In genomic region chr11:47338396-47339241, GRCh38 we compare ENCODE assay signal across 21 cellular contexts. TPM values are rescaled to one million over a fixed set of nuclear protein-coding genes. Genes with fewer than 3 reads are reported as not detected.
DNase-seq lines count a peak whose midpoint lies in the region; ATAC-seq, FAIRE-seq and TF ChIP-seq lines count a peak whose summit lies in the region.
"Had no signal": no experiment of that assay in that cellular context is flagged by ENCODE, and none has a peak within 500 bp of the region (broad histone marks: within the 10 kb centered on the region; RNA-seq: fewer than 3 reads in every experiment).

No MANE protein-coding gene starts in this region.

- H3K4me1 ChIP-seq in K562 (replicated peaks in 1 of 2; ENCODE audit: control insufficient read depth in 2 of 2, insufficient read depth in 2 of 2, low read length in 2 of 2) (peaks cover 6 to 54% of the 10 kb centered on the region in 2 experiments; a peak in 3 of 5 replicates), right atrium auricular region (peaks cover 0 to 5% of the 10 kb centered on the region in 2 donors), osteoblast (ENCODE audit: insufficient read depth, low read length) (no peaks in the 10 kb centered on the region), hepatocyte (ENCODE audit: insufficient read depth) (no peaks in the 10 kb centered on the region)

- H3K9me3 ChIP-seq in K562 (replicated peaks; ENCODE audit: control insufficient read depth, insufficient read depth, low read depth, low read length) (no peaks in the 10 kb centered on the region), right atrium auricular region (no peaks in the 10 kb centered on the region), osteoblast (ENCODE audit: low read depth, low read length) (no peaks in the 10 kb centered on the region), hepatocyte (ENCODE audit: low read depth) (no peaks in the 10 kb centered on the region)

- H3K9me2 ChIP-seq in hepatocyte (replicated peaks; ENCODE audit: insufficient read depth), result no peaks in the 10 kb centered on the region

- H3K79me2 ChIP-seq in K562 (ENCODE audit: control insufficient read depth, insufficient read depth, low read length), result no peaks in the 10 kb centered on the region
- H3K79me2 ChIP-seq in osteoblast (ENCODE audit: insufficient read depth, low read length), result no peaks in the 10 kb centered on the region
- no peaks in the 10 kb centered on the region for H3K79me2 ChIP-seq in hepatocyte

- DNase-seq in Right ventricle myocardium superior, result peak; percentile 36
- no peak for DNase-seq in left cardiac atrium
- no peak for DNase-seq in K562 (ENCODE audit: extremely low read depth in 1 of 4, low spot score in 3 of 4)
- no peak for DNase-seq in right atrium auricular region (ENCODE audit: low spot score)
- peak; percentile 66 for DNase-seq in osteoblast (ENCODE audit: insufficient read length, low spot score, missing footprints)
- no peak for DNase-seq in hepatocyte (ENCODE audit: low spot score)
- no peak for DNase-seq in iPS-NIHi7 (ENCODE audit: extremely low spot score)
- DNase-seq: CD8-positive, alpha-beta T cell; COR-L47; DMS153; DMS79 treated with DMSO at 0.1 percent for 48 hours; EL; GDM1 had no signal

- peaks cover 2% of the 10 kb centered on the region for H3K9me1 ChIP-seq in K562 (ENCODE audit: control insufficient read depth, insufficient read depth, low read length)

- H3K4me3 ChIP-seq in K562, result no peak overlapping the region
- no peak overlapping the region for H3K4me3 ChIP-seq in right atrium auricular region
- no peak overlapping the region for H3K4me3 ChIP-seq in osteoblast (ENCODE audit: insufficient read depth, low read length)
- no peak overlapping the region for H3K4me3 ChIP-seq in hepatocyte

- H3K27me3 ChIP-seq in K562 (ENCODE audit: control insufficient read depth in 2 of 2, insufficient read depth in 2 of 2, low read length in 2 of 2), result peaks cover 3 to 14% of the 10 kb centered on the region in 2 experiments; a peak in 3 of 5 replicates
- H3K27me3 ChIP-seq in right atrium auricular region, result no peaks in the 10 kb centered on the region
- H3K27me3 ChIP-seq in osteoblast (ENCODE audit: insufficient read depth, low read length), result no peaks in the 10 kb centered on the region
- no peaks in the 10 kb centered on the region for H3K27me3 ChIP-seq in hepatocyte

- BruUV-seq in K562 (replicated peaks; lab: Mats Ljungman, UMichigan), result no TSS peak

- FAIRE-seq in K562 (lab: Jason Lieb, UNC), result no peak
- FAIRE-seq: D721Med, HTR-8/SVneo had no signal

- TF ChIP-seq RAD21 in K562 (CRISPR knock-in tag; conservative IDR thresholded peaks at IDR 0.05 in 1 of 2, IDR thresholded peaks at IDR 0.05 in 1 of 2), result no peak

- CTCF ChIA-PET in K562 (lab: Yijun Ruan, JAX; ENCODE audit: low intra/inter-chr PET ratio), result no interaction called here

- WGBS in K562 (ENCODE audit: insufficient coverage, low coverage, missing lambda C conversion rate), result 63% methylated on average over 23 of the region's 27 CpGs
- 93% methylated on average over 27 of the region's 27 CpGs for WGBS in hepatocyte (ENCODE audit: low lambda C conversion rate, missing lambda C conversion rate)

- no peaks in the 10 kb centered on the region for H4K20me1 ChIP-seq in K562 (replicated peaks; ENCODE audit: control insufficient read depth, insufficient read depth, low read length)
- no peaks in the 10 kb centered on the region for H4K20me1 ChIP-seq in osteoblast (ENCODE audit: insufficient read depth, low read length)
- no peaks in the 10 kb centered on the region for H4K20me1 ChIP-seq in hepatocyte (ENCODE audit: insufficient read depth, poor library complexity, severe bottlenecking)

- peak overlapping the region in 1 of 2 experiments; percentile 24; a peak in 1 of 4 replicates for H3K9ac ChIP-seq in K562 (ENCODE audit: insufficient read depth in 1 of 2, low read depth in 2 of 2, low read length in 2 of 2)

- peak; percentile 1 for ATAC-seq in Right ventricle myocardium superior (ENCODE audit: poor library complexity)
- no peak for ATAC-seq in left cardiac atrium
- ATAC-seq in K562, result no peak
- no peak for ATAC-seq in GM18517 (IDR thresholded peaks at IDR 0.05; ENCODE audit: unreplicated experiment)
- ATAC-seq: CD8-positive, alpha-beta T cell; HCT116 had no signal

- no peak for TF ChIP-seq EP300 in K562 (IDR thresholded peaks at IDR 0.05; ENCODE audit: low read length)

- POLR2A ChIA-PET in K562 (lab: Yijun Ruan, JAX), result interaction anchor here (0.6 kb wide), 1 partner anchor 103 kb away, joined by 4 read pairs; no protein-coding TSS in a partner anchor

- no peak overlapping the region for H3K4me2 ChIP-seq in K562 (ENCODE audit: insufficient read depth, low read length)
- H3K4me2 ChIP-seq in osteoblast (ENCODE audit: insufficient read depth, low read length), result no peak overlapping the region
- H3K4me2 ChIP-seq in hepatocyte, result no peak overlapping the region

- no peaks in the 10 kb centered on the region for H3K36me3 ChIP-seq in K562 (ENCODE audit: control insufficient read depth, insufficient read depth, low read length)
- peaks cover 86% of the 10 kb centered on the region for H3K36me3 ChIP-seq in right atrium auricular region
- H3K36me3 ChIP-seq in osteoblast (ENCODE audit: insufficient read depth, low read length), result no peaks in the 10 kb centered on the region
- no peaks in the 10 kb centered on the region for H3K36me3 ChIP-seq in hepatocyte (replicated peaks; ENCODE audit: insufficient read depth, low read depth)

- no peak for TF ChIP-seq POLR2A in K562 (conservative IDR thresholded peaks at IDR 0.05)

- H3K27ac ChIP-seq in K562 (ENCODE audit: extremely low read depth, low read depth, low read length) (no peak overlapping the region), right atrium auricular region (peak overlapping the region; percentile 13 to 35), osteoblast (ENCODE audit: low read depth, low read length) (no peak overlapping the region), hepatocyte (no peak overlapping the region)
- H3K27ac ChIP-seq: 22Rv1 had no signal

- intact Hi-C loops in Right ventricle myocardium superior (cut with DNase I), result no loop called here
- intact Hi-C loops in left cardiac atrium (cut with DNase I), result no loop called here
- intact Hi-C loops in K562 (cut with micrococcal nuclease), result no loop called here

- TF ChIP-seq CTCF in K562 (IDR thresholded peaks at IDR 0.05 in 2 of 3, conservative IDR thresholded peaks at IDR 0.05 in 1 of 3; ENCODE audit: insufficient read depth in 2 of 3, low read depth in 1 of 3, low read length in 3 of 3), result no peak
- TF ChIP-seq CTCF in right atrium auricular region (IDR thresholded peaks at IDR 0.05), result no peak
- no peak for TF ChIP-seq CTCF in osteoblast (IDR thresholded peaks at IDR 0.05; ENCODE audit: extremely low read depth, low read depth, low read length)
- no peak for TF ChIP-seq CTCF in hepatocyte (IDR thresholded peaks at IDR 0.05; ENCODE audit: poor library complexity)

- in situ Hi-C loops in K562 (cut with MboI), result no loop called here

- H2AFZ ChIP-seq in K562 (ENCODE audit: low read depth, low read length), result no peak overlapping the region
- H2AFZ ChIP-seq in osteoblast (ENCODE audit: low read length), result no peak overlapping the region
- H2AFZ ChIP-seq in hepatocyte, result no peak overlapping the region

RNA-seq across cellular contexts. Expression of gene MYBPC3, which starts 13.9 kb away (rescaled TPM):
- total RNA-seq in Right ventricle myocardium superior, result 2,568 TPM
- 1,000 to 10,000 TPM in 1 of 2 donors, 100 to 1,000 TPM in 1; 966 to 1,049 TPM for total RNA-seq in left cardiac atrium
- 0.12 TPM in 1 of 2 replicates, not detected in the other for total RNA-seq in K562 (2011; cell fraction: chromatin; rRNA removed; ENCODE audit: low replicate concordance)
- 0.13 TPM in 1 of 2 replicates, not detected in the other for total RNA-seq in K562 (2011; cell fraction: nucleolus; rRNA removed)
- total RNA-seq in K562 (2011; cell fraction: nucleoplasm; rRNA removed), result 0.07 TPM in 1 of 2 replicates, not detected in the other
- total RNA-seq in K562 (2014; rRNA removed), result not detected in 2 replicates
- not detected in 2 replicates for total RNA-seq in K562 (2014; rRNA removed; fragmentation: Illumina TruSeq; extraction: Trizol)
- total RNA-seq in K562 (2015; rRNA removed; fragmentation: Illumina TruSeq; extraction: Trizol), result not detected in 2 replicates
- not detected in 2 replicates for total RNA-seq in K562 (2021)
- polyA plus RNA-seq in K562 (2011; rRNA removed), result 0.07 TPM in 1 of 2 replicates, not detected in the other
- polyA plus RNA-seq in K562 (2011; cell fraction: cytosol; rRNA removed), result 0.03 and 0.04 TPM in 2 replicates
- polyA plus RNA-seq in K562 (2011; cell fraction: nucleus; rRNA removed), result 0.13 and 0.31 TPM in 2 replicates
- 0.06 TPM in 1 of 2 replicates, not detected in the other for polyA plus RNA-seq in K562 (2012)
- polyA plus RNA-seq in K562 (2014; fragmentation: Illumina TruSeq; extraction: Trizol), result not detected in 2 replicates
- not detected for polyA plus RNA-seq in K562 (2014; fragmentation: Nextera tagmentation; extraction: Ambion mirVana)
- 0.01 TPM in 1 of 2 replicates, not detected in the other for polyA plus RNA-seq in K562 (2014; rRNA removed)
- polyA minus RNA-seq in K562 (2011; rRNA and poly(A)+ RNA removed), result not detected in 2 replicates
- polyA minus RNA-seq in K562 (2011; cell fraction: cytosol; rRNA and poly(A)+ RNA removed), result not detected in 2 replicates
- not detected in 2 replicates for polyA minus RNA-seq in K562 (2011; cell fraction: nucleus; rRNA and poly(A)+ RNA removed)
- 1,000 to 10,000 TPM in 1 of 2 donors, 100 to 1,000 TPM in 1; 797 to 1,210 TPM for total RNA-seq in right atrium auricular region
- not detected in 2 replicates for total RNA-seq in osteoblast
- 0.68 and 1.4 TPM in 2 replicates for total RNA-seq in hepatocyte
- 0.51 and 0.75 TPM in 2 replicates for polyA plus RNA-seq in hepatocyte
- total RNA-seq: A673; CD8-positive, alpha-beta T cell; H4 had no signal
- polyA plus RNA-seq: BJ had no signal

RNA-seq across cellular contexts. Expression of gene SPI1, which starts 39.7 kb away (rescaled TPM):
- 11.1 TPM for total RNA-seq in Right ventricle myocardium superior
- total RNA-seq in left cardiac atrium, result 10 to 100 TPM; 19.5 to 31.4 TPM
- total RNA-seq in K562 (2011; cell fraction: chromatin; rRNA removed; ENCODE audit: low replicate concordance), result 12.0 and 16.1 TPM in 2 replicates
- total RNA-seq in K562 (2011; cell fraction: nucleolus; rRNA removed), result 11.0 and 11.2 TPM in 2 replicates
- 18.0 and 31.5 TPM in 2 replicates for total RNA-seq in K562 (2011; cell fraction: nucleoplasm; rRNA removed)
- 23.4 and 32.6 TPM in 2 replicates for total RNA-seq in K562 (2014; rRNA removed)
- 2.8 and 3.2 TPM in 2 replicates for total RNA-seq in K562 (2014; rRNA removed; fragmentation: Illumina TruSeq; extraction: Trizol)
- 10.3 and 12.5 TPM in 2 replicates for total RNA-seq in K562 (2015; rRNA removed; fragmentation: Illumina TruSeq; extraction: Trizol)
- 30.7 and 33.7 TPM in 2 replicates for total RNA-seq in K562 (2021)
- 8.6 and 28.6 TPM in 2 replicates for polyA plus RNA-seq in K562 (2011; rRNA removed)
- 28.0 and 35.1 TPM in 2 replicates for polyA plus RNA-seq in K562 (2011; cell fraction: cytosol; rRNA removed)
- polyA plus RNA-seq in K562 (2011; cell fraction: nucleus; rRNA removed), result 24.3 and 25.6 TPM in 2 replicates
- 20.6 and 54.3 TPM in 2 replicates for polyA plus RNA-seq in K562 (2012)
- polyA plus RNA-seq in K562 (2014; fragmentation: Illumina TruSeq; extraction: Trizol), result 16.0 and 32.1 TPM in 2 replicates
- under 1 TPM; 0.10 to 0.11 TPM for polyA plus RNA-seq in K562 (2014; fragmentation: Nextera tagmentation; extraction: Ambion mirVana)
- polyA plus RNA-seq in K562 (2014; rRNA removed), result 16.2 and 21.9 TPM in 2 replicates
- polyA minus RNA-seq in K562 (2011; rRNA and poly(A)+ RNA removed), result 21.0 and 25.6 TPM in 2 replicates
- polyA minus RNA-seq in K562 (2011; cell fraction: cytosol; rRNA and poly(A)+ RNA removed), result 22.7 and 32.9 TPM in 2 replicates
- 6.5 and 12.0 TPM in 2 replicates for polyA minus RNA-seq in K562 (2011; cell fraction: nucleus; rRNA and poly(A)+ RNA removed)
- 10 to 100 TPM in 1 of 2 donors, 1 to 10 TPM in 1; 7.5 to 23.1 TPM for total RNA-seq in right atrium auricular region
- total RNA-seq in osteoblast, result not detected in 2 replicates
- total RNA-seq in hepatocyte, result 0.13 and 1.1 TPM in 2 replicates
- polyA plus RNA-seq in hepatocyte, result 2.0 and 3.3 TPM in 2 replicates
- total RNA-seq: A673, H4 had no signal
- polyA plus RNA-seq: BJ had no signal

Comparison
In these comparisons a context has a peak if more than half of its experiments do, and no peak if none do; other contexts are left out.
1. DNase-seq: peak in Right ventricle myocardium superior (single experiment) and osteoblast (single experiment); none in left cardiac atrium (single experiment), K562 (0 of 4), right atrium auricular region (single experiment), hepatocyte (single experiment) and iPS-NIHi7 (single experiment).
2. H3K27ac ChIP-seq: peak in right atrium auricular region (2 of 2); none in K562 (single experiment), osteoblast (single experiment) and hepatocyte (single experiment).
3. RNA of gene MYBPC3, which starts 13.9 kb away (total RNA-seq): 2,568 TPM in Right ventricle myocardium superior (single experiment), 797 to 1,210 TPM in right atrium auricular region and 966 to 1,049 TPM in left cardiac atrium; 0.68 to 1.4 TPM in hepatocyte, 0.07 to 0.13 TPM in K562 and not detected in osteoblast; every median in the first group is over 100 times any median in the second.